In genomic region chr13:60933638-60934037, GRCh38 we compare ENCODE assay signal across 31 cellular contexts.
A peak's percentile ranks its signal among the peaks of the same experiment; 100 is the strongest.
DNase-seq lines count a peak whose midpoint lies in the region; ATAC-seq, FAIRE-seq and TF ChIP-seq lines count a peak whose summit lies in the region.
"Had no signal": no experiment of that assay in that cellular context is flagged by ENCODE, and none has a peak within 500 bp of the region (broad histone marks: within the 10 kb centered on the region; RNA-seq: fewer than 3 reads in every experiment).

No MANE protein-coding gene starts in this region.

- no peak overlapping the region for H3K4me3 Mint-ChIP-seq in astrocyte (ENCODE audit: unreplicated experiment)
- H3K4me3 Mint-ChIP-seq: activated T-helper 1 cell treated with anti-CD3 and anti-CD28 coated beads, Interleukin-12 subunit alpha, Interleukin-12 subunit beta, Interleukin-2, Interleukin-4 antibody, amounts not matched to agents 30 ng/mL and 10 ng/mL and 1 ng/mL, durations not matched to agents 14 hours and 24 hours and 36 hours had no signal

- in situ Hi-C loops in HepG2 (cut with HindIII; ENCODE audit: extremely low pct_ligation_motif_present, low pct_unique_long_range_greater_than_20kb) = no loop called here

- H3K79me2 ChIP-seq in astrocyte (ENCODE audit: insufficient read depth, low read length) (no peaks in the 10 kb centered on the region), keratinocyte (ENCODE audit: control insufficient read depth, insufficient read depth, low read length) (no peaks in the 10 kb centered on the region), HepG2 (ENCODE audit: insufficient read depth, low read length) (no peaks in the 10 kb centered on the region)
- H3K79me2 ChIP-seq: parathyroid adenoma had no signal

- no peak overlapping the region for H3K27ac Mint-ChIP-seq in astrocyte (ENCODE audit: unreplicated experiment)
- H3K27ac Mint-ChIP-seq: activated T-helper 1 cell treated with anti-CD3 and anti-CD28 coated beads, Interleukin-12 subunit alpha, Interleukin-12 subunit beta, Interleukin-2, Interleukin-4 antibody, amounts not matched to agents 30 ng/mL and 10 ng/mL and 1 ng/mL, durations not matched to agents 14 hours and 24 hours and 36 hours had no signal

- H3K27me3 ChIP-seq in astrocyte (ENCODE audit: insufficient read depth, low read length) (no peaks in the 10 kb centered on the region), keratinocyte (ENCODE audit: control insufficient read depth, extremely low read depth, insufficient read depth, low read length) (no peaks in the 10 kb centered on the region), HepG2 (ENCODE audit: control insufficient read depth in 1 of 2, insufficient read depth in 2 of 2, low read length in 2 of 2) (no peaks in the 10 kb centered on the region)
- H3K27me3 ChIP-seq: cardiac muscle cell, colonic mucosa, right atrium auricular region had no signal

- H3K27me3 Mint-ChIP-seq in astrocyte (ENCODE audit: low read depth, unreplicated experiment) = no peaks in the 10 kb centered on the region

- H3K9ac ChIP-seq in astrocyte (ENCODE audit: low read length) = no peak overlapping the region
- no peak overlapping the region for H3K9ac ChIP-seq in keratinocyte (ENCODE audit: control insufficient read depth, extremely low read depth, insufficient read depth, low read length)
- H3K9ac ChIP-seq in HepG2 (ENCODE audit: insufficient read depth, low read depth, low read length) = no peak overlapping the region
- H3K9ac ChIP-seq: parathyroid adenoma had no signal

- no peak for TF ChIP-seq RAD21 in HepG2 (CRISPR knock-in tag; IDR thresholded peaks at IDR 0.05)

- no TSS peak for BruUV-seq in HepG2 (replicated peaks; lab: Mats Ljungman, UMichigan)

- WGBS in HepG2 (ENCODE audit: low lambda C conversion rate) = 4% methylated on average over 2 of the region's 2 CpGs

- H3K4me2 ChIP-seq in astrocyte (ENCODE audit: low read length) (no peak overlapping the region), keratinocyte (ENCODE audit: control insufficient read depth, extremely low read depth, insufficient read depth, low read depth, low read length) (peak overlapping the region; percentile 17), HepG2 (ENCODE audit: low read depth, low read length) (no peak overlapping the region)
- H3K4me2 ChIP-seq: PC-9, smooth muscle cell had no signal

- no peak for ATAC-seq in HepG2
- ATAC-seq in GM21825 (IDR thresholded peaks at IDR 0.05; ENCODE audit: unreplicated experiment) = no peak
- ATAC-seq: activated CD4-positive, CD25-positive, alpha-beta regulatory T cell treated with anti-CD3 and anti-CD28 coated beads, Interleukin-2, amount 50 U/mL, for 24 hours; lower lobe of right lung had no signal

- FAIRE-seq in astrocyte (lab: Jason Lieb, UNC) (no peak), keratinocyte (lab: Jason Lieb, UNC) (peak; percentile 20), HepG2 (lab: Jason Lieb, UNC) (no peak)

- dilution Hi-C loops in keratinocyte (cut with MboI; ENCODE audit: extremely low pct_ligation_motif_present, low sequenced_read_pairs) = no loop called here

- H2AFZ ChIP-seq in astrocyte (ENCODE audit: low read depth, low read length) (no peak overlapping the region), keratinocyte (ENCODE audit: control insufficient read depth, low read length) (no peak overlapping the region), HepG2 (ENCODE audit: low read length) (no peak overlapping the region)
- H2AFZ ChIP-seq: parathyroid adenoma, PC-9 had no signal

- intact Hi-C loops in HepG2 (cut with micrococcal nuclease; ENCODE audit: unreplicated experiment) = no loop called here

- DNase-seq in HT1080 (ENCODE audit: low read depth) (peak; percentile 51), NOMO-1 treated with dmso at 0.1 percent for 144 hours (lab: John Stamatoyannopoulos, UW; ENCODE audit: unreplicated experiment) (peak; percentile 9), astrocyte (ENCODE audit: low read depth) (peak; percentile 2), keratinocyte (ENCODE audit: low read depth, low spot score) (no peak), HepG2 (ENCODE audit: low spot score) (no peak), NCI-H1417 treated with DMSO at 0.1 percent for 48 hours (lab: John Stamatoyannopoulos, UW) (no peak)
- DNase-seq: activated CD4-positive, alpha-beta T cell treated with anti-CD3 and anti-CD28 coated beads, Interleukin-2, amount 50 U/mL, for 48 hours; activated naive CD4-positive, alpha-beta T cell treated with anti-CD3 and anti-CD28 coated beads, Interleukin-2, amount 50 U/mL, for 16 hours; amniotic stem cell; C1 segment of cervical spinal cord; Caco-2; colonic mucosa; DMS79 treated with DMSO at 0.1 percent for 48 hours; effector memory CD4-positive, alpha-beta T cell; GF-D8; lower lobe of right lung; NCI-H1092 treated with DMSO at 0.1 percent for 48 hours; NCI-H2081 treated with DMSO at 0.1 percent for 48 hours; NCI-H345; NCI-H774; PC-9; SHP77 treated with DMSO at 0.1 percent for 48 hours; stimulated activated CD4-positive, alpha-beta T cell treated with anti-CD3 and anti-CD28 coated beads, Interleukin-1b, Interleukin-23, amount 100 ng/mL, for 48 hours; trophoblast cell had no signal

- H3K36me3 ChIP-seq in astrocyte (ENCODE audit: insufficient read depth, low read length) (no peaks in the 10 kb centered on the region), keratinocyte (ENCODE audit: control insufficient read depth in 2 of 2, extremely low read depth in 1 of 2, insufficient read depth in 2 of 2, low read length in 2 of 2) (no peaks in the 10 kb centered on the region), HepG2 (replicated peaks in 1 of 2; ENCODE audit: control insufficient read depth in 1 of 2, insufficient read depth in 2 of 2, low read length in 2 of 2) (no peaks in the 10 kb centered on the region)
- H3K36me3 ChIP-seq: cardiac muscle cell, colonic mucosa, lower lobe of right lung, right atrium auricular region had no signal

- H3K9me3 Mint-ChIP-seq in astrocyte (ENCODE audit: unreplicated experiment) = no peaks in the 10 kb centered on the region

- TF ChIP-seq EP300 in HepG2 (IDR thresholded peaks at IDR 0.05; ENCODE audit: low read depth in 2 of 2, low read length in 2 of 2) = no peak
- no peak for TF ChIP-seq EP300 in HepG2 (CRISPR knock-in tag; IDR thresholded peaks at IDR 0.05; ENCODE audit: borderline replicate concordance)

- H3K4me3 ChIP-seq in astrocyte (ENCODE audit: insufficient read depth, low read depth, low read length) = no peak overlapping the region
- H3K4me3 ChIP-seq in keratinocyte (ENCODE audit: control insufficient read depth in 2 of 3, extremely low read depth in 1 of 3, insufficient read depth in 2 of 3, low read depth in 1 of 3, low read length in 3 of 3) = no peak overlapping the region
- no peak overlapping the region for H3K4me3 ChIP-seq in HepG2 (replicated peaks in 1 of 3; ENCODE audit: insufficient read depth in 1 of 3, low read depth in 2 of 3, low read length in 3 of 3)
- H3K4me3 ChIP-seq: cardiac muscle cell, colonic mucosa, lower lobe of right lung, PC-9, right atrium auricular region, smooth muscle cell had no signal

- no peaks in the 10 kb centered on the region for H3K9me1 ChIP-seq in keratinocyte (ENCODE audit: control insufficient read depth, extremely low read depth, insufficient read depth, low read length)

- POLR2A ChIA-PET in HepG2 (lab: Yijun Ruan, JAX) = no interaction called here

- CTCF ChIA-PET in HepG2 (lab: Yijun Ruan, JAX; ENCODE audit: low intra/inter-chr PET ratio, low total read pairs) = no interaction called here

- H4K20me1 ChIP-seq in astrocyte (ENCODE audit: insufficient read depth, low read length) (no peaks in the 10 kb centered on the region), keratinocyte (ENCODE audit: control insufficient read depth, extremely low read depth, insufficient read depth, low read length) (no peaks in the 10 kb centered on the region), HepG2 (ENCODE audit: insufficient read depth, low read length) (no peaks in the 10 kb centered on the region)

- H3K9me3 ChIP-seq in astrocyte (ENCODE audit: insufficient read depth, low read depth, low read length) = no peaks in the 10 kb centered on the region
- H3K9me3 ChIP-seq in keratinocyte (ENCODE audit: control insufficient read depth, low read depth, low read length) = no peaks in the 10 kb centered on the region
- no peaks in the 10 kb centered on the region for H3K9me3 ChIP-seq in HepG2 (ENCODE audit: low read length)
- H3K9me3 ChIP-seq: Caco-2, colonic mucosa, lower lobe of right lung, right atrium auricular region had no signal

- no peaks in the 10 kb centered on the region for H3K4me1 ChIP-seq in astrocyte (ENCODE audit: insufficient read depth, low read length)
- peaks cover 20% of the 10 kb centered on the region for H3K4me1 ChIP-seq in keratinocyte (ENCODE audit: control insufficient read depth, extremely low read depth, insufficient read depth, low read length)
- no peaks in the 10 kb centered on the region for H3K4me1 ChIP-seq in HepG2 (ENCODE audit: insufficient read depth, low read length)
- H3K4me1 ChIP-seq: colonic mucosa, lower lobe of right lung, parathyroid adenoma, right atrium auricular region had no signal

- H3K36me3 Mint-ChIP-seq in astrocyte (ENCODE audit: low read depth, unreplicated experiment) = no peaks in the 10 kb centered on the region

- H3K27ac ChIP-seq in astrocyte (ENCODE audit: low read depth, low read length) (no peak overlapping the region), keratinocyte (ENCODE audit: control insufficient read depth, insufficient read depth, low read length) (no peak overlapping the region), HepG2 (ENCODE audit: extremely low read length, insufficient read depth, low read length) (no peak overlapping the region)
- H3K27ac ChIP-seq: cardiac muscle cell, colonic mucosa, lower lobe of right lung, parathyroid adenoma, PC-9, right atrium auricular region had no signal

- TF ChIP-seq CTCF in astrocyte (IDR thresholded peaks at IDR 0.05; ENCODE audit: insufficient read depth, low read depth, low read length) = no peak
- no peak for TF ChIP-seq CTCF in keratinocyte (optimal IDR thresholded peaks at IDR 0.05 in 1 of 3, IDR thresholded peaks at IDR 0.05 in 1 of 3, conservative IDR thresholded peaks at IDR 0.05 in 1 of 3; ENCODE audit: extremely low read depth in 1 of 3, insufficient read depth in 2 of 3, low read length in 3 of 3)
- TF ChIP-seq CTCF in HepG2 (CRISPR knock-in tag; IDR thresholded peaks at IDR 0.05) = no peak

- no peak for TF ChIP-seq POLR2A in HepG2 (IDR thresholded peaks at IDR 0.05; ENCODE audit: insufficient read depth in 1 of 2, low read depth in 2 of 2, low read length in 2 of 2)

- peaks cover 2% of the 10 kb centered on the region for H3K4me1 Mint-ChIP-seq in astrocyte (ENCODE audit: low read depth, unreplicated experiment)

TF ChIP-seq in HepG2, 621 proteins besides CTCF, POLR2A, EP300 and RAD21 (continues in another document):
- TF ChIP-seq IKZF1 (IDR thresholded peaks at IDR 0.05) (no peak), YEATS4 (CRISPR knock-in tag; IDR thresholded peaks at IDR 0.05; ENCODE audit: borderline replicate concordance) (no peak), SP5 (CRISPR knock-in tag; IDR thresholded peaks at IDR 0.05; ENCODE audit: borderline replicate concordance, low read depth) (no peak), BHLHE40 (IDR thresholded peaks at IDR 0.05; ENCODE audit: low read length) (no peak), ZNF558 (CRISPR knock-in tag; IDR thresholded peaks at IDR 0.05; ENCODE audit: borderline replicate concordance) (no peak), ZNF644 (CRISPR knock-in tag; IDR thresholded peaks at IDR 0.05; ENCODE audit: low read depth) (no peak), ZSCAN21 (CRISPR knock-in tag; IDR thresholded peaks at IDR 0.05; ENCODE audit: borderline replicate concordance) (no peak)

Comparison
In these comparisons a context has a peak if more than half of its experiments do, and no peak if none do; other contexts are left out.
1. DNase-seq: peak in HT1080 (single experiment), NOMO-1 treated with dmso at 0.1 percent for 144 hours (single experiment) and astrocyte (single experiment); none in keratinocyte (single experiment), HepG2 (single experiment) and NCI-H1417 treated with DMSO at 0.1 percent for 48 hours (single experiment).